In genomic region chr19:7426986-7427385, GRCh38 we compare ENCODE assay signal across 13 cellular contexts.
A peak's percentile ranks its signal among the peaks of the same experiment; 100 is the strongest.
DNase-seq lines count a peak whose midpoint lies in the region; ATAC-seq and TF ChIP-seq lines count a peak whose summit lies in the region.
"Had no signal": no experiment of that assay in that cellular context is flagged by ENCODE, and none has a peak within 500 bp of the region (broad histone marks: within the 10 kb centered on the region; RNA-seq: fewer than 3 reads in every experiment).

No MANE protein-coding gene starts in this region.

- TF ChIP-seq CTCF in left lung (IDR thresholded peaks at IDR 0.05) (no peak), type B pancreatic cell (conservative IDR thresholded peaks at IDR 0.05) (no peak)

- in situ Hi-C loops in KBM-7 (cut with MboI; ENCODE audit: low pct_unique_long_range_greater_than_20kb, low sequenced_read_pairs) = no loop called here

- H3K36me3 ChIP-seq in left lung = peaks cover 0 to 34% of the 10 kb centered on the region in 2 donors

- CTCF ChIA-PET in activated CD8-positive, alpha-beta memory T cell treated with anti-CD3 and anti-CD28 coated beads, Interleukin-2, amount 10 ng/mL, durations not matched to agents 7 days and 5 days (lab: Charles Lee) = interaction anchor here (1.1 to 1.3 kb wide), 2 partner anchors 37 to 325 kb away, joined by 3 read pairs; no protein-coding TSS in a partner anchor

- H3K36me3 Mint-ChIP-seq in activated CD8-positive, alpha-beta memory T cell treated with anti-CD3 and anti-CD28 coated beads, Interleukin-2, amount 10 ng/mL, durations not matched to agents 7 days and 5 days = peaks cover 16% of the 10 kb centered on the region
- H3K36me3 Mint-ChIP-seq in type B pancreatic cell = peaks cover 10% of the 10 kb centered on the region

- no peaks in the 10 kb centered on the region for H3K9me3 ChIP-seq in left lung
- H3K9me3 ChIP-seq: esophagus muscularis mucosa had no signal

- no peaks in the 10 kb centered on the region for H3K27me3 ChIP-seq in left lung
- H3K27me3 ChIP-seq: esophagus muscularis mucosa had no signal

- peak overlapping the region; percentile 86 for H3K27ac Mint-ChIP-seq in activated CD8-positive, alpha-beta memory T cell treated with anti-CD3 and anti-CD28 coated beads, Interleukin-2, amount 10 ng/mL, durations not matched to agents 7 days and 5 days
- peak overlapping the region; percentile 78 for H3K27ac Mint-ChIP-seq in type B pancreatic cell

- intact Hi-C loops in left lung (cut with DNase I) = no loop called here

- no peak overlapping the region for H3K4me3 ChIP-seq in left lung
- H3K4me3 ChIP-seq: esophagus muscularis mucosa, lung had no signal

- DNase-seq in stimulated activated CD4-positive, alpha-beta T cell treated with anti-CD3 and anti-CD28 coated beads, Interleukin-15, amount 100 ng/mL, for 24 hours = peak; percentile 38
- DNase-seq in stimulated activated CD4-positive, alpha-beta T cell treated with anti-CD3 and anti-CD28 coated beads, Interleukin-12 subunit alpha, Interleukin-12 subunit beta, amount 100 ng/mL, for 4 hours = no peak
- peak; percentile 81 for DNase-seq in activated CD8-positive, alpha-beta memory T cell treated with anti-CD3 and anti-CD28 coated beads, Interleukin-2, amount 10 ng/mL, durations not matched to agents 7 days and 5 days
- DNase-seq in left lung (no peak), type B pancreatic cell (ENCODE audit: extremely low spot score, unreplicated experiment) (no peak), KBM-7 (no peak), EL (no peak)
- DNase-seq: DMS53, NCI-H1417 treated with DMSO at 0.1 percent for 48 hours, NCI-H510A had no signal

- no peaks in the 10 kb centered on the region for H3K9me3 Mint-ChIP-seq in activated CD8-positive, alpha-beta memory T cell treated with anti-CD3 and anti-CD28 coated beads, Interleukin-2, amount 10 ng/mL, durations not matched to agents 7 days and 5 days (ENCODE audit: low read depth)
- H3K9me3 Mint-ChIP-seq in type B pancreatic cell = no peaks in the 10 kb centered on the region

- H3K27me3 Mint-ChIP-seq in activated CD8-positive, alpha-beta memory T cell treated with anti-CD3 and anti-CD28 coated beads, Interleukin-2, amount 10 ng/mL, durations not matched to agents 7 days and 5 days = no peaks in the 10 kb centered on the region
- H3K27me3 Mint-ChIP-seq in type B pancreatic cell = no peaks in the 10 kb centered on the region

- peak; percentile 68 for ATAC-seq in activated CD8-positive, alpha-beta memory T cell treated with anti-CD3 and anti-CD28 coated beads, Interleukin-2, amount 10 ng/mL, durations not matched to agents 7 days and 5 days
- ATAC-seq in left lung (no peak), HG03039 (IDR thresholded peaks at IDR 0.05; ENCODE audit: unreplicated experiment) (no peak)

- H3K4me1 Mint-ChIP-seq in activated CD8-positive, alpha-beta memory T cell treated with anti-CD3 and anti-CD28 coated beads, Interleukin-2, amount 10 ng/mL, durations not matched to agents 7 days and 5 days = peaks cover 36% of the 10 kb centered on the region
- H3K4me1 Mint-ChIP-seq in type B pancreatic cell (ENCODE audit: unreplicated experiment) = peaks cover 5% of the 10 kb centered on the region

- no peaks in the 10 kb centered on the region for H3K4me1 ChIP-seq in left lung
- H3K4me1 ChIP-seq: esophagus muscularis mucosa had no signal

- peak overlapping the region; percentile 41 for H3K4me3 Mint-ChIP-seq in activated CD8-positive, alpha-beta memory T cell treated with anti-CD3 and anti-CD28 coated beads, Interleukin-2, amount 10 ng/mL, durations not matched to agents 7 days and 5 days
- no peak overlapping the region for H3K4me3 Mint-ChIP-seq in type B pancreatic cell

- peak overlapping the region; percentile 18 to 23 for H3K27ac ChIP-seq in left lung
- H3K27ac ChIP-seq: esophagus muscularis mucosa had no signal

Comparison
In these comparisons a context has a peak if more than half of its experiments do, and no peak if none do; other contexts are left out.
1. DNase-seq: peak in stimulated activated CD4-positive, alpha-beta T cell treated with anti-CD3 and anti-CD28 coated beads, Interleukin-15, amount 100 ng/mL, for 24 hours (single experiment) and activated CD8-positive, alpha-beta memory T cell treated with anti-CD3 and anti-CD28 coated beads, Interleukin-2, amount 10 ng/mL, durations not matched to agents 7 days and 5 days (single experiment); none in stimulated activated CD4-positive, alpha-beta T cell treated with anti-CD3 and anti-CD28 coated beads, Interleukin-12 subunit alpha, Interleukin-12 subunit beta, amount 100 ng/mL, for 4 hours (single experiment), left lung (0 of 2), type B pancreatic cell (single experiment), KBM-7 (single experiment) and EL (single experiment).